In the genomic region with DNA sequence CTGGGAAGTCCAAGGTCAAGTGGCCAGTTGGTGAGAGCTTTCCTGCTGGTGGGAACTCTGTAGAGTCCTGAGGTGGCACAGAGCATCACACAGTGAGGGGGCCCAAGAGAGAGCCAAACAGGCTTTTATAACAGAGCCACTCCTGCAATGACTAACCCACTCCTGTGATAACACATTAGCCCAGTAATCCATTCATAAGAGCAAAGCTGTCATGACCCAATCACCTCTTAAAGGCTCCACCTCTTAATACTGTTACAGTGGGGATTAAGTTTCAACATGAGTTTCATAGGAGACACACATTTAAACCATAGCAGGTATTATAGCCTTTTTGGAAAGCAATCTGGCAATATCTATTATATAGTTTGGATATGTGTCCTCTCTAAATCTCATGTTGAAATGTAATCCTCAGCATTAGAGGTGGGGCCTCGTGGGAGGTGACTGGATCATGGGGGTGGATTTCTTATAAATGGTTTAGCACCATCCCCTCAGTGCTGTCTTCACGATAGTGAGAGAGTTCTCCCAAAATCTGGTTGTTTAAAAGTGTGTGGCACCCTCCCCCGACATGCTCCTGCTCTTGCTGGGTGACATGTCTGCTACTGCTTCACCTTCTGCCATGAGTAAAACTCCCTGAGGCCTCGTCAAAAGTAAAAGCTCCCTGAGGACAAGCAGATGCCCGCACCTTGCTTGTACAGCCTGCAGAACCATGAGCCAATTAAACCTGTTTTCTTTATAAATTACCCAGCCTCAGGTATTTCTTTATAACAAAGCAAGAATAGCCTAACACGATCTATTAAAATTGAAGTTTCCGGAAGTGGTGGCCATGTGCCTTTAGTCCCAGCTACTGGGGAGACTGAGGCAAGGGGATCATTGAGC, we compare ENCODE assay signal across 13 cellular contexts.
DNase-seq lines count a peak whose midpoint lies in the region; ATAC-seq and TF ChIP-seq lines count a peak whose summit lies in the region.
"Had no signal": no experiment of that assay in that cellular context is flagged by ENCODE, and none has a peak within 500 bp of the region (broad histone marks: within the 10 kb centered on the region; RNA-seq: fewer than 3 reads in every experiment).

No MANE protein-coding gene starts in this region.

- H3K36me3 ChIP-seq in PC-3 (ENCODE audit: low read depth, low read length) (no peaks in the 10 kb centered on the region), gastroesophageal sphincter (no peaks in the 10 kb centered on the region)
- H3K36me3 ChIP-seq: BE2C, prostate gland had no signal

- DNase-seq in A172 (ENCODE audit: low spot score) (peak; percentile 77), Daoy (ENCODE audit: low read depth) (peak; percentile 82), PC-3 (peak; percentile 53), erythroblast (lab: John Stamatoyannopoulos, UW) (peak; percentile 73 to 85), AML-193 (lab: John Stamatoyannopoulos, UW) (no peak), NCI-H748 treated with DMSO at 0.1 percent for 48 hours (lab: John Stamatoyannopoulos, UW) (no peak)
- DNase-seq in stimulated activated CD4-positive, alpha-beta T cell treated with anti-CD3 and anti-CD28 coated beads, Interleukin-12 subunit alpha, Interleukin-12 subunit beta, amount 100 ng/mL, for 4 hours: no peak
- DNase-seq: activated naive CD4-positive, alpha-beta T cell; BE2C; NCI-H446; stimulated activated CD4-positive, alpha-beta T cell treated with anti-CD3 and anti-CD28 coated beads, Interleukin-4, amount 100 ng/mL, for 1 hour had no signal

- H3K4me1 ChIP-seq in PC-3 (ENCODE audit: insufficient read depth, low read length) (peaks cover 65% of the 10 kb centered on the region), gastroesophageal sphincter (no peaks in the 10 kb centered on the region)
- H3K4me1 ChIP-seq: BE2C, prostate gland had no signal

- TF ChIP-seq EP300 in gastroesophageal sphincter (IDR thresholded peaks at IDR 0.05): no peak

- BruUV-seq in PC-3 (replicated peaks; lab: Mats Ljungman, UMichigan): no TSS peak

- ATAC-seq in PC-3 (0 out of 2 replicates have a peak, but pooled peaks have one; percentile 1), gastroesophageal sphincter (no peak)

- no peak for TF ChIP-seq CTCF in PC-3 (conservative IDR thresholded peaks at IDR 0.05; ENCODE audit: low read depth, low read length)
- no peak for TF ChIP-seq CTCF in gastroesophageal sphincter (IDR thresholded peaks at IDR 0.05)

- no peaks in the 10 kb centered on the region for H4K20me1 ChIP-seq in PC-3 (ENCODE audit: low read length)

- CTCF ChIA-PET in PC-3 (lab: Charles Lee): no interaction called here

- H3K27me3 ChIP-seq in PC-3 (ENCODE audit: low read length): no peaks in the 10 kb centered on the region
- H3K27me3 ChIP-seq in gastroesophageal sphincter: no peaks in the 10 kb centered on the region
- H3K27me3 ChIP-seq: BE2C had no signal

- 80 to 87% methylated on average over 2 to 7 of the region's 7 CpGs for WGBS in gastroesophageal sphincter (ENCODE audit: low coverage in 1 of 2), 2 donors

- H3K4me3 ChIP-seq in PC-3 (ENCODE audit: low read length) (no peak overlapping the region), gastroesophageal sphincter (no peak overlapping the region)
- H3K4me3 ChIP-seq: prostate gland had no signal

- H3F3A ChIP-seq in PC-3 (ENCODE audit: low read length, unreplicated experiment): peaks cover 16% of the 10 kb centered on the region

- no peaks in the 10 kb centered on the region for H3K9me2 ChIP-seq in PC-3 (replicated peaks; ENCODE audit: low read length)

- peak; percentile 44 for TF ChIP-seq POLR2A in erythroblast (IDR thresholded peaks at IDR 0.05; ENCODE audit: low read length)
- no peak for TF ChIP-seq POLR2A in gastroesophageal sphincter (IDR thresholded peaks at IDR 0.05)

- H3K9me3 ChIP-seq in PC-3 (ENCODE audit: low read length) (no peaks in the 10 kb centered on the region), gastroesophageal sphincter (no peaks in the 10 kb centered on the region)
- H3K9me3 ChIP-seq: BE2C, prostate gland had no signal

- H3K4me2 ChIP-seq in PC-3 (ENCODE audit: low read length): peak overlapping the region; percentile 18

- H3K27ac ChIP-seq in PC-3 (ENCODE audit: low read length) (peak overlapping the region; percentile 97), gastroesophageal sphincter (no peak overlapping the region)
- H3K27ac ChIP-seq: prostate gland had no signal

- H3K9ac ChIP-seq in PC-3 (ENCODE audit: low read length): peak overlapping the region; percentile 73

- POLR2A ChIA-PET in PC-3 (lab: Charles Lee; ENCODE audit: unreplicated experiment): no interaction called here

- intact Hi-C loops in PC-3 (cut with micrococcal nuclease): no loop called here

- no peaks in the 10 kb centered on the region for H3K79me2 ChIP-seq in PC-3 (ENCODE audit: low read length)

- H2AFZ ChIP-seq in PC-3 (ENCODE audit: low read length): no peak overlapping the region

Comparison
In these comparisons a context has a peak if more than half of its experiments do, and no peak if none do; other contexts are left out.
1. DNase-seq: peak in A172 (single experiment), Daoy (single experiment), PC-3 (single experiment) and erythroblast (2 of 2); none in stimulated activated CD4-positive, alpha-beta T cell treated with anti-CD3 and anti-CD28 coated beads, Interleukin-12 subunit alpha, Interleukin-12 subunit beta, amount 100 ng/mL, for 4 hours (single experiment), AML-193 (0 of 2) and NCI-H748 treated with DMSO at 0.1 percent for 48 hours (single experiment).